8 cellular contexts compared by ENCODE assay signal in the genomic region with DNA sequence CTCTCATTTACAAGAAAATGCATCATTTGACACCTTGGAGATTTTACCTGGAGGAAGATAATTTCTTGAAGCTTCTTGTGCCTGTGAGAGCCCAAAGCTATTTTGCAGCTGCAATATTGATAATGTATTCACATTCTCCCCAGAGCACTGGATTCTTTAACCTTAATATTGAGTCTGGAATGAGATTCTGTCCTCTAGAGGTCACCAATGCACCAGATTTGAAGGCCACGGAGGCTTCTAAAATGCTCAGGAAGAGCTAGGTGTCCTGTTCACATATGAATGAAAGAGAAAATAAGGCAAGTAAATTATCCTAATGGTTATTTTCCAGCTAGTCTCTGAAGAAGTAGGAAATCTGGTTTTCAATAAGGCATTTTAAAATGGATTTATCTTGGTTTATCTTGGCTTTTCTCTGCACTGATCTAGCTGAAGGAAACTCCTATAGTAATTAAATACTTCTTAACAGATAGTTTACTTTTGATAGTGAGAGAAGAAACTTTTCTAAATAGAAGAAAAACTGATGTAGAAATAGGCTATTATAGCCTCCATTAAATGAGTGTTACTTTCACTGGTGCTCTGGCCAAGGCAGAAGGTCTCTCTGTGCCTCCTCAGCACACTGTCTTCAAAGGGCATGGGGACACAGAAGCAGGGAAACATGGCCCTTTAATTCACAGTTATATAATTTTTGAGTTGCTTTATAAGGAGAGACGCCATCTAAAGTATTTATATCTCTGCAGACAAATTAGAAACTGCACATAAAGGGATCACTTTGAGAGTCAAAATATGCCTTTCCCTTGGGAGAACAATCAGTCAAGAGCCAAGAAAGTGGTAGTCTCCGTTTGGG.
DNase-seq lines count a peak whose midpoint lies in the region; ATAC-seq and TF ChIP-seq lines count a peak whose summit lies in the region.

No MANE protein-coding gene starts in this region.

- H3K4me2 ChIP-seq in hepatocyte, result no peak overlapping the region

- no peak overlapping the region for H3K4me3 Mint-ChIP-seq in activated CD4-positive, alpha-beta T cell treated with anti-CD3 and anti-CD28 coated beads, Interleukin-2, amount 10 ng/mL, durations not matched to agents 7 days and 5 days
- H3K4me3 Mint-ChIP-seq in activated T-helper 1 cell treated with anti-CD3 and anti-CD28 coated beads, Interleukin-12 subunit alpha, Interleukin-12 subunit beta, Interleukin-2, Interleukin-4 antibody, amounts not matched to agents 30 ng/mL and 10 ng/mL and 1 ng/mL, durations not matched to agents 14 hours and 24 hours and 36 hours, result no peak overlapping the region

- TF ChIP-seq CTCF in HFF-Myc (IDR thresholded peaks at IDR 0.05; ENCODE audit: low read depth, low read length, missing control alignments) (peak; percentile 55), hepatocyte (IDR thresholded peaks at IDR 0.05; ENCODE audit: poor library complexity) (peak; percentile 84), gastrocnemius medialis (IDR thresholded peaks at IDR 0.05 in 4 of 5, conservative IDR thresholded peaks at IDR 0.05 in 1 of 5) (peak; percentile 39 to 67 (median 62))

- whole genome bisulfite sequencing in hepatocyte (ENCODE audit: low lambda C conversion rate, missing lambda C conversion rate), result 52% methylated on average over 3 of the region's 3 CpGs

- no peaks in the 10 kb centered on the region for H3K9me2 ChIP-seq in hepatocyte (replicated peaks; ENCODE audit: insufficient read depth)

- no peak overlapping the region for H3K27ac Mint-ChIP-seq in activated CD4-positive, alpha-beta T cell treated with anti-CD3 and anti-CD28 coated beads, Interleukin-2, amount 10 ng/mL, durations not matched to agents 7 days and 5 days
- no peak overlapping the region for H3K27ac Mint-ChIP-seq in activated T-helper 1 cell treated with anti-CD3 and anti-CD28 coated beads, Interleukin-12 subunit alpha, Interleukin-12 subunit beta, Interleukin-2, Interleukin-4 antibody, amounts not matched to agents 30 ng/mL and 10 ng/mL and 1 ng/mL, durations not matched to agents 14 hours and 24 hours and 36 hours

- no peaks in the 10 kb centered on the region for H3K79me2 ChIP-seq in hepatocyte

- in situ Hi-C loops in gastrocnemius medialis (cut with MboI; ENCODE audit: low sequenced_read_pairs in 4 of 4), result loop anchor here (5.0 to 25.0 kb wide), 6 partner anchors 267 to 683 kb away; a partner anchor contains a TSS

- CTCF ChIA-PET in activated CD4-positive, alpha-beta T cell treated with anti-CD3 and anti-CD28 coated beads, Interleukin-2, amount 10 ng/mL, durations not matched to agents 7 days and 5 days (lab: Charles Lee), result interaction anchor here (0.5 to 3.4 kb wide), 2 partner anchors 133 to 681 kb away, joined by 3 to 14 read pairs; no protein-coding TSS in a partner anchor

- no peaks in the 10 kb centered on the region for H3K4me1 Mint-ChIP-seq in activated CD4-positive, alpha-beta T cell treated with anti-CD3 and anti-CD28 coated beads, Interleukin-2, amount 10 ng/mL, durations not matched to agents 7 days and 5 days
- H3K4me1 Mint-ChIP-seq in activated T-helper 1 cell treated with anti-CD3 and anti-CD28 coated beads, Interleukin-12 subunit alpha, Interleukin-12 subunit beta, Interleukin-2, Interleukin-4 antibody, amounts not matched to agents 30 ng/mL and 10 ng/mL and 1 ng/mL, durations not matched to agents 14 hours and 24 hours and 36 hours (ENCODE audit: low read depth), result no peaks in the 10 kb centered on the region

- H3K27me3 Mint-ChIP-seq in activated CD4-positive, alpha-beta T cell treated with anti-CD3 and anti-CD28 coated beads, Interleukin-2, amount 10 ng/mL, durations not matched to agents 7 days and 5 days, result peaks cover 5% of the 10 kb centered on the region
- H3K27me3 Mint-ChIP-seq in activated T-helper 1 cell treated with anti-CD3 and anti-CD28 coated beads, Interleukin-12 subunit alpha, Interleukin-12 subunit beta, Interleukin-2, Interleukin-4 antibody, amounts not matched to agents 30 ng/mL and 10 ng/mL and 1 ng/mL, durations not matched to agents 14 hours and 24 hours and 36 hours (ENCODE audit: insufficient read depth), result peaks cover 1% of the 10 kb centered on the region

- ATAC-seq in gastrocnemius medialis, result peak; percentile 79 to 85

- DNase-seq in activated CD4-positive, alpha-beta T cell treated with anti-CD3 and anti-CD28 coated beads, Interleukin-2, amount 10 ng/mL, durations not matched to agents 7 days and 5 days, result peak; percentile 20
- no peak for DNase-seq in activated CD4-positive, alpha-beta T cell treated with anti-CD3 and anti-CD28 coated beads, Interleukin-2, amount 50 U/mL, for 1 hour
- DNase-seq in HFF-Myc (ENCODE audit: extremely low read depth, low read depth) (peak; percentile 61), NCI-H446 treated with DMSO at 0.1 percent for 48 hours (lab: John Stamatoyannopoulos, UW) (peak; percentile 9), hepatocyte (ENCODE audit: low spot score) (peak; percentile 73), gastrocnemius medialis (peak; percentile 10 to 12)
- no peak for DNase-seq in activated T-helper 1 cell treated with anti-CD3 and anti-CD28 coated beads, Interleukin-12 subunit alpha, Interleukin-12 subunit beta, Interleukin-2, Interleukin-4 antibody, amounts not matched to agents 30 ng/mL and 10 ng/mL and 1 ng/mL, durations not matched to agents 14 hours and 24 hours and 36 hours (ENCODE audit: low spot score)

- no peaks in the 10 kb centered on the region for H3K36me3 Mint-ChIP-seq in activated CD4-positive, alpha-beta T cell treated with anti-CD3 and anti-CD28 coated beads, Interleukin-2, amount 10 ng/mL, durations not matched to agents 7 days and 5 days (ENCODE audit: low read depth)
- H3K36me3 Mint-ChIP-seq in activated T-helper 1 cell treated with anti-CD3 and anti-CD28 coated beads, Interleukin-12 subunit alpha, Interleukin-12 subunit beta, Interleukin-2, Interleukin-4 antibody, amounts not matched to agents 30 ng/mL and 10 ng/mL and 1 ng/mL, durations not matched to agents 14 hours and 24 hours and 36 hours (ENCODE audit: low read depth), result no peaks in the 10 kb centered on the region

- H3K4me1 ChIP-seq in hepatocyte (ENCODE audit: insufficient read depth) (peaks cover 39% of the 10 kb centered on the region), gastrocnemius medialis (peaks cover 11 to 18% of the 10 kb centered on the region in 2 donors)

- H3K27ac ChIP-seq in angular gyrus (ENCODE audit: low read depth, low read length) (peak overlapping the region; percentile 31), hepatocyte (peak overlapping the region; percentile 59), gastrocnemius medialis (peak overlapping the region; percentile 14 to 47 (median 28))

- H3K27me3 ChIP-seq in hepatocyte (no peaks in the 10 kb centered on the region), gastrocnemius medialis (no peaks in the 10 kb centered on the region)

- H3K9me3 Mint-ChIP-seq in activated CD4-positive, alpha-beta T cell treated with anti-CD3 and anti-CD28 coated beads, Interleukin-2, amount 10 ng/mL, durations not matched to agents 7 days and 5 days, result no peaks in the 10 kb centered on the region
- H3K9me3 Mint-ChIP-seq in activated T-helper 1 cell treated with anti-CD3 and anti-CD28 coated beads, Interleukin-12 subunit alpha, Interleukin-12 subunit beta, Interleukin-2, Interleukin-4 antibody, amounts not matched to agents 30 ng/mL and 10 ng/mL and 1 ng/mL, durations not matched to agents 14 hours and 24 hours and 36 hours, result no peaks in the 10 kb centered on the region

- no peak for TF ChIP-seq POLR2A in gastrocnemius medialis (IDR thresholded peaks at IDR 0.05)

- H2AFZ ChIP-seq in hepatocyte, result no peak overlapping the region

- intact Hi-C loops in gastrocnemius medialis (cut with DNase I; ENCODE audit: low total_unique reads), result loop anchor here (1.0 to 5.0 kb wide), 5 partner anchors 108 to 681 kb away; a partner anchor contains a TSS
- intact Hi-C loops in activated T-helper 1 cell treated with anti-CD3 and anti-CD28 coated beads, Interleukin-12 subunit alpha, Interleukin-12 subunit beta, Interleukin-2, Interleukin-4 antibody, amounts not matched to agents 30 ng/mL and 10 ng/mL and 1 ng/mL, durations not matched to agents 14 hours and 24 hours and 36 hours (cut with micrococcal nuclease), result loop anchor here (1.0 to 2.0 kb wide), 3 partner anchors 481 to 1071 kb away; a partner anchor contains a TSS

- H4K20me1 ChIP-seq in hepatocyte (ENCODE audit: insufficient read depth, poor library complexity, severe bottlenecking), result no peaks in the 10 kb centered on the region

- POLR2A ChIA-PET in activated CD4-positive, alpha-beta T cell treated with anti-CD3 and anti-CD28 coated beads, Interleukin-2, amount 10 ng/mL, durations not matched to agents 7 days and 5 days (lab: Charles Lee), result no interaction called here

- no peaks in the 10 kb centered on the region for H3K9me3 ChIP-seq in hepatocyte (ENCODE audit: low read depth)
- no peaks in the 10 kb centered on the region for H3K9me3 ChIP-seq in gastrocnemius medialis

- H3K36me3 ChIP-seq in hepatocyte (replicated peaks; ENCODE audit: insufficient read depth, low read depth), result no peaks in the 10 kb centered on the region
- no peaks in the 10 kb centered on the region for H3K36me3 ChIP-seq in gastrocnemius medialis

- H3K4me3 ChIP-seq in HFF-Myc (replicated peaks; ENCODE audit: low read depth, low read length), result no peak overlapping the region
- no peak overlapping the region for H3K4me3 ChIP-seq in hepatocyte
- no peak overlapping the region for H3K4me3 ChIP-seq in gastrocnemius medialis

Comparison
In these comparisons a context has a peak if more than half of its experiments do, and no peak if none do; other contexts are left out.
1. DNase-seq: peak in activated CD4-positive, alpha-beta T cell treated with anti-CD3 and anti-CD28 coated beads, Interleukin-2, amount 10 ng/mL, durations not matched to agents 7 days and 5 days (single experiment), HFF-Myc (single experiment), NCI-H446 treated with DMSO at 0.1 percent for 48 hours (single experiment), hepatocyte (single experiment) and gastrocnemius medialis (2 of 2); none in activated CD4-positive, alpha-beta T cell treated with anti-CD3 and anti-CD28 coated beads, Interleukin-2, amount 50 U/mL, for 1 hour (single experiment) and activated T-helper 1 cell treated with anti-CD3 and anti-CD28 coated beads, Interleukin-12 subunit alpha, Interleukin-12 subunit beta, Interleukin-2, Interleukin-4 antibody, amounts not matched to agents 30 ng/mL and 10 ng/mL and 1 ng/mL, durations not matched to agents 14 hours and 24 hours and 36 hours (single experiment).
2. Peak in every context shown above with its lines, with median percentiles within 50 percentile points of each other: CTCF ChIP-seq and H3K27ac ChIP-seq.